In the genomic region with DNA sequence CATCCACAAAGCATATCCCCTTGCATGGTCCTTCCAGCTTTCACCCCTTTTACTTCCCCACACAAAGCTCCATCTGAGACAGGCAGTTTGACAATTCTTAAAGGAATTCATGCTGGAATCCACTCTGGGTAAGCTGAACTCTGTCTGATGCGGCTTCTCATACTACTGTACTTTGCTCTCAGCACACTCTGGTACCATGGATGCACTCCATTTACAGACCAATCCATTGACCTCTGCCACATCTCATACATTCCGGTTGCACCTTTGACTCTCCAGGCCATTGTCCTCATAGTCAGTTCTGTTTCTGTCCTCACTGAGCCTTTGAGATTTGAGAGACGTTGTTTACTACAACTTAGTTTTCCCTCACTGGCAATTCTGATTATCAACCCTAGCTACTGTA, we compare ENCODE assay signal across 23 cellular contexts. TPM values are rescaled to one million over a fixed set of nuclear protein-coding genes. Genes with fewer than 3 reads are reported as not detected.
DNase-seq lines count a peak whose midpoint lies in the region; TF ChIP-seq lines count a peak whose summit lies in the region.
"Had no signal": no experiment of that assay in that cellular context is flagged by ENCODE, and none has a peak within 500 bp of the region (broad histone marks: within the 10 kb centered on the region; RNA-seq: fewer than 3 reads in every experiment).

No MANE protein-coding gene starts in this region.

- TF ChIP-seq CTCF in astrocyte of the spinal cord (IDR thresholded peaks at IDR 0.05; ENCODE audit: low read depth, low read length) (no peak), hepatocyte (IDR thresholded peaks at IDR 0.05; ENCODE audit: poor library complexity) (no peak)

- H3K9me3 ChIP-seq in hepatocyte (ENCODE audit: low read depth) (no peaks in the 10 kb centered on the region), trophoblast cell (ENCODE audit: insufficient read depth, low read depth, low read length) (no peaks in the 10 kb centered on the region)
- H3K9me3 ChIP-seq: lower lobe of right lung had no signal

- no peak overlapping the region for H2BK5ac ChIP-seq in trophoblast cell (ENCODE audit: low read depth, low read length, poor library complexity)

- no peaks in the 10 kb centered on the region for H4K20me1 ChIP-seq in hepatocyte (ENCODE audit: insufficient read depth, poor library complexity, severe bottlenecking)

- H3K14ac ChIP-seq in trophoblast cell (ENCODE audit: low read length): peak overlapping the region; percentile 16

- H2AFZ ChIP-seq in hepatocyte (no peak overlapping the region), trophoblast cell (ENCODE audit: insufficient read depth, low read length, poor library complexity) (no peak overlapping the region)

- no peak overlapping the region for H3K4me2 ChIP-seq in hepatocyte
- H3K4me2 ChIP-seq in trophoblast cell (ENCODE audit: low read length): no peak overlapping the region

- H3K36me3 ChIP-seq in hepatocyte (replicated peaks; ENCODE audit: insufficient read depth, low read depth) (no peaks in the 10 kb centered on the region), trophoblast cell (ENCODE audit: control insufficient read depth in 1 of 2, insufficient read depth in 2 of 2, low read length in 2 of 2) (no peaks in the 10 kb centered on the region)
- H3K36me3 ChIP-seq: lower lobe of right lung had no signal

- peak; percentile 10 for DNase-seq in astrocyte of the spinal cord (ENCODE audit: low read depth, low spot score)
- no peak for DNase-seq in hepatocyte (ENCODE audit: low spot score)
- peak in 1 of 2 donors; percentile 38 for DNase-seq in trophoblast cell
- no peak for DNase-seq in NCI-H524 (lab: John Stamatoyannopoulos, UW)
- DNase-seq in NCI-H774 (lab: John Stamatoyannopoulos, UW): no peak
- no peak for DNase-seq in activated T-cell treated with anti-CD3 and anti-CD28 coated beads, Interleukin-2, amount 50 U/mL, for 1 hour
- no peak for DNase-seq in GM03348 (ENCODE audit: low spot score)
- DNase-seq: activated CD4-positive, alpha-beta T cell treated with anti-CD3 and anti-CD28 coated beads, Interleukin-2, amount 50 U/mL, for 4 hours; activated CD8-positive, alpha-beta memory T cell treated with anti-CD3 and anti-CD28 coated beads, Interleukin-2, amount 50 U/mL, for 4 hours; activated naive CD8-positive, alpha-beta T cell treated with anti-CD3 and anti-CD28 coated beads for 36 hours; CD4-positive, alpha-beta T cell; cortex of kidney; DMS153; GF-D8; immature natural killer cell; lower lobe of right lung; NCI-H1694; stimulated activated CD4-positive, alpha-beta T cell treated with anti-CD3 and anti-CD28 coated beads, Interleukin-15, amount 100 ng/mL, for 24 hours; T-helper 9 cell had no signal

- H4K12ac ChIP-seq in trophoblast cell (ENCODE audit: low read depth, low read length): no peak overlapping the region

- H2AK5ac ChIP-seq in trophoblast cell (ENCODE audit: low read length): no peak overlapping the region

- H3K27me3 ChIP-seq in hepatocyte (no peaks in the 10 kb centered on the region), trophoblast cell (ENCODE audit: insufficient read depth, low read length) (no peaks in the 10 kb centered on the region)

- H3K79me2 ChIP-seq in hepatocyte (no peaks in the 10 kb centered on the region), trophoblast cell (ENCODE audit: control insufficient read depth, insufficient read depth, low read length, poor library complexity) (no peaks in the 10 kb centered on the region)

- no peaks in the 10 kb centered on the region for H3K9me2 ChIP-seq in hepatocyte (replicated peaks; ENCODE audit: insufficient read depth)

- H3K9ac ChIP-seq in trophoblast cell (ENCODE audit: low read length): no peak overlapping the region

- no peaks in the 10 kb centered on the region for H3K4me1 ChIP-seq in hepatocyte (ENCODE audit: insufficient read depth)
- H3K4me1 ChIP-seq in trophoblast cell (ENCODE audit: control insufficient read depth in 1 of 2, insufficient read depth in 2 of 2, low read length in 2 of 2): peaks cover 11 to 21% of the 10 kb centered on the region in 2 experiments
- H3K4me1 ChIP-seq: lower lobe of right lung had no signal

- H3K18ac ChIP-seq in trophoblast cell (ENCODE audit: low read length): no peak overlapping the region

- in situ Hi-C loops in astrocyte of the spinal cord (cut with HindIII; ENCODE audit: low sequenced_read_pairs): loop anchor here (25.0 kb wide), 2 partner anchors 167 to 667 kb away; no protein-coding TSS in a partner anchor

- no peak overlapping the region for H3K23ac ChIP-seq in trophoblast cell (ENCODE audit: low read length)

- H3K27ac ChIP-seq in hepatocyte: peak overlapping the region; percentile 14
- H3K27ac ChIP-seq in trophoblast cell (ENCODE audit: low read depth, low read length): peak overlapping the region; percentile 23
- H3K27ac ChIP-seq: lower lobe of right lung had no signal

- peaks cover 13% of the 10 kb centered on the region for H3K79me1 ChIP-seq in trophoblast cell (ENCODE audit: low read length)

- H3K4me3 ChIP-seq in astrocyte of the spinal cord (ENCODE audit: low read depth, low read length) (no peak overlapping the region), hepatocyte (no peak overlapping the region), trophoblast cell (ENCODE audit: low read depth, low read length) (no peak overlapping the region)
- H3K4me3 ChIP-seq: lower lobe of right lung had no signal

- H2BK120ac ChIP-seq in trophoblast cell (ENCODE audit: insufficient read depth, low read length, poor library complexity): peak overlapping the region; percentile 36

- 85% methylated on average over 3 of the region's 3 CpGs for WGBS in hepatocyte (ENCODE audit: low lambda C conversion rate, missing lambda C conversion rate)
- no CpG with 5 or more reads among the region's 3 CpGs for WGBS in trophoblast cell (ENCODE audit: extremely low coverage, insufficient coverage, insufficient read length)

- H4K8ac ChIP-seq in trophoblast cell (ENCODE audit: low read depth, low read length): no peak overlapping the region

- no peak overlapping the region for H3K4ac ChIP-seq in trophoblast cell (ENCODE audit: low read depth, low read length)

- H4K91ac ChIP-seq in trophoblast cell (ENCODE audit: low read depth, low read length): peak overlapping the region; percentile 50

- H2BK12ac ChIP-seq in trophoblast cell (ENCODE audit: low read length): no peak overlapping the region

RNA-seq across cellular contexts. Expression of gene SPATA9, which starts 12.2 kb away (rescaled TPM):
- 0.33 TPM in 1 of 2 replicates, not detected in the other for total RNA-seq in hepatocyte
- polyA plus RNA-seq in hepatocyte: 0.17 and 1.2 TPM in 2 replicates
- polyA plus RNA-seq in trophoblast cell (2013): 0.50 and 0.51 TPM in 2 replicates
- total RNA-seq: activated naive CD8-positive, alpha-beta T cell treated with anti-CD3 and anti-CD28 coated beads for 36 hours; activated T-helper 2 cell treated with anti-CD3 and anti-CD28 coated beads, Interferon-gamma antibody, Interleukin-2, Interleukin-4, amounts not matched to agents 10 μg/mL and 5 μg/mL and 100 μg/mL, durations not matched to agents 14 hours and 24 hours and 36 hours; bronchial epithelial cell; CD4-positive, alpha-beta T cell; lower lobe of right lung; OCI-LY7; WTC11 had no signal

RNA-seq across cellular contexts. Expression of gene RFESD, which starts 24.0 kb away (rescaled TPM):
- total RNA-seq in hepatocyte: 1.6 and 3.6 TPM in 2 replicates
- 2.3 and 3.4 TPM in 2 replicates for polyA plus RNA-seq in hepatocyte
- 3.5 and 3.6 TPM in 2 replicates for polyA plus RNA-seq in trophoblast cell (2013)

RNA-seq across cellular contexts. Expression of gene GPR150, which starts 50.7 kb away (rescaled TPM):
- total RNA-seq in hepatocyte: 0.36 TPM in 1 of 2 replicates, not detected in the other
- 1.0 and 1.3 TPM in 2 replicates for polyA plus RNA-seq in hepatocyte
- polyA plus RNA-seq in trophoblast cell (2013): not detected in 2 replicates
- total RNA-seq: OCI-LY7 had no signal
